ENCODE assay signal across 8 cellular contexts in the genomic region with DNA sequence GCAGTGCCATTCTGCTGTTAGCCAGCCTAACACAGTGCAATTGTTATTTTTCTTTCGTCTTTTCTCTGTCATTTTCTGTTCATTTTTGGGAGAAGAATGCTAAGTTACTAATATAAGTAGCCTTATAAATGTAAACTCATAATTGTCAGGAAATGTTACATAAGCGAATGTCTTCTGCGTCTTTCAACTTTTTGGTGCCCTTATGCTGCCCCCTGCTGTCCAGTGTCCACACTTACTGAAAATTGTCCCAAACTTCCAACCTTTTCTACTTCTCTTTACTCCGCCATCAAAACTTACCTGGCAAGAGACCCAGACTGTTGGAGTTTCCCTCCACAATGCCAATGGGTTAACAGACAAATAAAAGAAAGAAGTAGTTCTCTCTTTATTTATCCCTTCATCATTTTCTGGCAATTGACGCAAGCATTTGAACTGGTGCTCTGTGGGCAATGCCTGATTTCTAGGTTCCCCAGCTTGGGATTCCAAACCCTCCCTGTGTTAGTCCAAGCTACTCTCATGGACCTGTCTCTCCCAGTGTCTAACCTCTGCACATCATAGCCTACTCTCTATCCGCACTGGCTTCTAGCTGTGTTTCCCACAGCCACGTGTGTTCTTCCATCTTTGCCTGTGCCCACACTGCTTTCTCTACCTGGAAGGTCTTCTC. TPM values are rescaled to one million over a fixed set of nuclear protein-coding genes. Genes with fewer than 3 reads are reported as not detected.
A peak's percentile ranks its signal among the peaks of the same experiment; 100 is the strongest.
DNase-seq lines count a peak whose midpoint lies in the region; ATAC-seq and TF ChIP-seq lines count a peak whose summit lies in the region.

No MANE protein-coding gene starts in this region.

- H3K27ac ChIP-seq in upper lobe of left lung = peak overlapping the region in 1 of 4 donors; percentile 73

- ATAC-seq in HG03378 (IDR thresholded peaks at IDR 0.05; ENCODE audit: unreplicated experiment) = peak; percentile 49
- ATAC-seq in SK-N-SH treated with all-trans-retinoic acid at 6 μM for 48 hours = peak; percentile 73
- ATAC-seq in upper lobe of left lung (ENCODE audit: low FRiP score in 2 of 2) = peak; percentile 80 to 88
- no peak for ATAC-seq in GM21619 (IDR thresholded peaks at IDR 0.05; ENCODE audit: unreplicated experiment)

- H3K4me1 Mint-ChIP-seq in activated naive CD4-positive, alpha-beta T cell treated with anti-CD3 and anti-CD28 coated beads, Interleukin-2, amount 50 U/mL, for 24 hours = peaks cover 73% of the 10 kb centered on the region

- no peak for TF ChIP-seq EP300 in upper lobe of left lung (IDR thresholded peaks at IDR 0.05)

- DNase-seq in EH (ENCODE audit: low read depth) (peak; percentile 68), glomerular visceral epithelial cell (ENCODE audit: extremely low spot score) (peak; percentile 63), posterior cingulate gyrus (peak in 8 of 10 donors; percentile 32 to 92 (median 71)), upper lobe of left lung (peak in 1 of 2 donors; percentile 65)

- peak overlapping the region; percentile 63 for H3K27ac Mint-ChIP-seq in activated naive CD4-positive, alpha-beta T cell treated with anti-CD3 and anti-CD28 coated beads, Interleukin-2, amount 50 U/mL, for 24 hours

- TF ChIP-seq POLR2A in upper lobe of left lung (IDR thresholded peaks at IDR 0.05) = no peak

- H3K4me3 ChIP-seq in upper lobe of left lung = peak overlapping the region in 1 of 4 donors; percentile 21

- intact Hi-C loops in posterior cingulate gyrus (cut with DNase I) = loop anchor here (1.0 to 10.0 kb wide), 4 partner anchors 112 to 503 kb away; partner anchors contain the start of gene KIF5B

- peaks cover 4 to 39% (median 21%) of the 10 kb centered on the region in 4 donors for H3K4me1 ChIP-seq in upper lobe of left lung

- H3K27me3 Mint-ChIP-seq in activated naive CD4-positive, alpha-beta T cell treated with anti-CD3 and anti-CD28 coated beads, Interleukin-2, amount 50 U/mL, for 24 hours = no peaks in the 10 kb centered on the region

- peak overlapping the region; percentile 53 for H3K4me3 Mint-ChIP-seq in activated naive CD4-positive, alpha-beta T cell treated with anti-CD3 and anti-CD28 coated beads, Interleukin-2, amount 50 U/mL, for 24 hours

- 28 to 33% methylated on average over 7 of the region's 7 CpGs for WGBS in upper lobe of left lung, 2 donors

- H3K36me3 ChIP-seq in upper lobe of left lung = no peaks in the 10 kb centered on the region

- no peaks in the 10 kb centered on the region for H3K27me3 ChIP-seq in upper lobe of left lung

- H3K9me3 ChIP-seq in upper lobe of left lung = no peaks in the 10 kb centered on the region

- peaks cover 2% of the 10 kb centered on the region for H3K36me3 Mint-ChIP-seq in activated naive CD4-positive, alpha-beta T cell treated with anti-CD3 and anti-CD28 coated beads, Interleukin-2, amount 50 U/mL, for 24 hours

- TF ChIP-seq CTCF in upper lobe of left lung (IDR thresholded peaks at IDR 0.05) = peak; percentile 49 to 76 (median 74)

- H3K9me3 Mint-ChIP-seq in activated naive CD4-positive, alpha-beta T cell treated with anti-CD3 and anti-CD28 coated beads, Interleukin-2, amount 50 U/mL, for 24 hours = no peaks in the 10 kb centered on the region

TF ChIP-seq in SK-N-SH treated with all-trans-retinoic acid at 6 μM for 48 hours, 23 proteins besides CTCF, POLR2A, EP300 and RAD21:
- TF ChIP-seq ISL1 (CRISPR knock-in tag; IDR thresholded peaks at IDR 0.05) (no peak), SNAI2 (CRISPR knock-in tag; IDR thresholded peaks at IDR 0.05) (no peak), ZNF8 (CRISPR knock-in tag; IDR thresholded peaks at IDR 0.05) (no peak), ZNF565 (CRISPR knock-in tag; conservative IDR thresholded peaks at IDR 0.05; ENCODE audit: low read depth) (no peak), CSDC2 (CRISPR knock-in tag; IDR thresholded peaks at IDR 0.05) (no peak)
- TF ChIP-seq, protein P1, sequence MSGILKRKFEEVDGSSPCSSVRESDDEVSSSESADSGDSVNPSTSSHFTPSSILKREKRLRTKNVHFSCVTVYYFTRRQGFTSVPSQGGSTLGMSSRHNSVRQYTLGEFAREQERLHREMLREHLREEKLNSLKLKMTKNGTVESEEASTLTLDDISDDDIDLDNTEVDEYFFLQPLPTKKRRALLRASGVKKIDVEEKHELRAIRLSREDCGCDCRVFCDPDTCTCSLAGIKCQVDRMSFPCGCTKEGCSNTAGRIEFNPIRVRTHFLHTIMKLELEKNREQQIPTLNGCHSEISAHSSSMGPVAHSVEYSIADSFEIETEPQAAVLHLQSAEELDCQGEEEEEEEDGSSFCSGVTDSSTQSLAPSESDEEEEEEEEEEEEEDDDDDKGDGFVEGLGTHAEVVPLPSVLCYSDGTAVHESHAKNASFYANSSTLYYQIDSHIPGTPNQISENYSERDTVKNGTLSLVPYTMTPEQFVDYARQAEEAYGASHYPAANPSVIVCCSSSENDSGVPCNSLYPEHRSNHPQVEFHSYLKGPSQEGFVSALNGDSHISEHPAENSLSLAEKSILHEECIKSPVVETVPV (CRISPR knock-in tag; IDR thresholded peaks at IDR 0.05) = no peak

RNA-seq across cellular contexts. Expression of gene EPC1, which starts 21.0 kb away (rescaled TPM):
- total RNA-seq in upper lobe of left lung = 10 to 100 TPM; 26.2 to 82.8 (median 36.7) TPM
